Comparison of ENCODE assay signal across 14 cellular contexts in genomic region chr4:165563851-165564250, GRCh38.
"Had no signal": no experiment of that assay in that cellular context is flagged by ENCODE, and none has a peak within 500 bp of the region (broad histone marks: within the 10 kb centered on the region; RNA-seq: fewer than 3 reads in every experiment).

No MANE protein-coding gene starts in this region.

- H3K36me3 ChIP-seq: left ventricle myocardium inferior had no signal

- H3K4me3 ChIP-seq: left ventricle myocardium inferior, testis had no signal

- H3K27ac ChIP-seq: left ventricle myocardium inferior, testis had no signal

- H3K4me1 ChIP-seq: left ventricle myocardium inferior, testis had no signal

- H3K9me3 ChIP-seq: testis had no signal

- DNase-seq: activated CD4-positive, alpha-beta T cell treated with anti-CD3 and anti-CD28 coated beads for 1 hour; activated CD4-positive, alpha-beta T cell treated with anti-CD3 and anti-CD28 coated beads, Interleukin-2, amount 50 U/mL, for 48 hours; activated gamma-delta T cell; activated naive CD8-positive, alpha-beta T cell treated with anti-CD3 and anti-CD28 coated beads for 36 hours; activated T-cell treated with anti-CD3 and anti-CD28 coated beads, Interleukin-2, amount 50 U/mL, for 48 hours; cortex of kidney; effector memory CD4-positive, alpha-beta T cell; erythroblast; islet precursor cell; left ventricle myocardium inferior; mesenchymal stem cell; stimulated activated CD4-positive, alpha-beta T cell treated with anti-CD3 and anti-CD28 coated beads, Interleukin-4, amount 100 ng/mL, for 1 hour; stimulated activated CD8-positive, alpha-beta memory T cell treated with anti-CD3 and anti-CD28 coated beads, Interleukin-4, amount 100 ng/mL, for 48 hours; testis had no signal

- H3K27me3 ChIP-seq: testis had no signal
